Comparison of ENCODE assay signal across 26 cellular contexts in the genomic region with DNA sequence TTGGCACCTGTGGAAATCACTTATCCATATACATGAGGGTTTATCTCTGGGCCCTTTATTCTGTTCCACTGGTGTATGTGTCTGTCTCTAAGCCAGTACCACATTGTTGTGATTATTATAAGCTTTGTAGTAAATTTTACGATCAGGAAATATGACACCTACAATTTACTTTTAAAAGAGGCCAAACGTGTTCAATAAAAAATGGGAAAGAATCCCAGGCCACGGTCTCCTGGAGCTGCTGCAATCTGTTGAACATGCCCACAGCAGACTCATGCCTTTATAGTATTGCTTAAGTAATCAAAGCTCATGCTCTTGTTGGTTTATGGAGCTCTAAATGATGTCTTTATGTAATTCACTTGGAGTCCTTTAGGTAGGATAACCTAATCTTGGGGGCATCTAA.
DNase-seq lines count a peak whose midpoint lies in the region; ATAC-seq and TF ChIP-seq lines count a peak whose summit lies in the region.
"Had no signal": no experiment of that assay in that cellular context is flagged by ENCODE, and none has a peak within 500 bp of the region (broad histone marks: within the 10 kb centered on the region; RNA-seq: fewer than 3 reads in every experiment).

No MANE protein-coding gene starts in this region.

- H3K27me3 Mint-ChIP-seq in effector memory CD8-positive, alpha-beta T cell, result peaks cover 8 to 12% of the 10 kb centered on the region in 2 donors
- H3K27me3 Mint-ChIP-seq: activated naive CD4-positive, alpha-beta T cell treated with anti-CD3 and anti-CD28 coated beads, Interleukin-2, amount 50 U/mL, for 24 hours had no signal

- no peak overlapping the region for H3K4me3 ChIP-seq in LNCaP clone FGC (ENCODE audit: low read depth, low read length)
- H3K4me3 ChIP-seq in prostate gland, result no peak overlapping the region
- H3K4me3 ChIP-seq: BLaER1, left lung had no signal

- intact Hi-C loops in prostate gland (cut with DNase I), result no loop called here

- TF ChIP-seq POLR2A in prostate gland (IDR thresholded peaks at IDR 0.05), result no peak

- no peak overlapping the region for H3K27ac ChIP-seq in prostate gland
- H3K27ac ChIP-seq: 22Rv1, BLaER1, left lung had no signal

- H3K9me3 Mint-ChIP-seq in effector memory CD8-positive, alpha-beta T cell, result no peaks in the 10 kb centered on the region
- H3K9me3 Mint-ChIP-seq: activated naive CD4-positive, alpha-beta T cell treated with anti-CD3 and anti-CD28 coated beads, Interleukin-2, amount 50 U/mL, for 24 hours; naive B cell had no signal

- 24% methylated on average over 3 of the region's 3 CpGs for WGBS in prostate gland

- no peaks in the 10 kb centered on the region for H3K36me3 ChIP-seq in prostate gland

- H3K9me3 ChIP-seq in prostate gland, result no peaks in the 10 kb centered on the region
- H3K9me3 ChIP-seq: BLaER1, Caco-2, left lung had no signal

- H3K27ac Mint-ChIP-seq in effector memory CD8-positive, alpha-beta T cell, result no peak overlapping the region
- H3K27ac Mint-ChIP-seq: activated naive CD4-positive, alpha-beta T cell treated with anti-CD3 and anti-CD28 coated beads, Interleukin-2, amount 50 U/mL, for 24 hours; naive B cell had no signal

- H3K4me1 Mint-ChIP-seq in effector memory CD8-positive, alpha-beta T cell (ENCODE audit: low read depth in 2 of 2), result no peaks in the 10 kb centered on the region
- H3K4me1 Mint-ChIP-seq: activated naive CD4-positive, alpha-beta T cell treated with anti-CD3 and anti-CD28 coated beads, Interleukin-2, amount 50 U/mL, for 24 hours; naive B cell had no signal

- H3K4me3 Mint-ChIP-seq in effector memory CD8-positive, alpha-beta T cell, result no peak overlapping the region
- H3K4me3 Mint-ChIP-seq: activated naive CD4-positive, alpha-beta T cell treated with anti-CD3 and anti-CD28 coated beads, Interleukin-2, amount 50 U/mL, for 24 hours; naive B cell had no signal

- H3K4me1 ChIP-seq in prostate gland (replicated peaks), result no peaks in the 10 kb centered on the region
- H3K4me1 ChIP-seq: left lung had no signal

- TF ChIP-seq CTCF in LNCaP clone FGC (IDR thresholded peaks at IDR 0.05; ENCODE audit: control insufficient read depth, extremely low read depth, insufficient read depth), result no peak
- no peak for TF ChIP-seq CTCF in prostate gland (IDR thresholded peaks at IDR 0.05)

- DNase-seq in NCI-H1092 treated with DMSO at 0.1 percent for 48 hours (lab: John Stamatoyannopoulos, UW), result peak; percentile 5
- DNase-seq in NCI-H1092 (lab: John Stamatoyannopoulos, UW), result no peak
- peak; percentile 92 for DNase-seq in LNCaP clone FGC (ENCODE audit: low read depth)
- DNase-seq in cerebellar cortex (ENCODE audit: low spot score), result peak; percentile 61
- peak; percentile 27 for DNase-seq in prostate gland (ENCODE audit: low spot score)
- DNase-seq in effector memory CD8-positive, alpha-beta T cell, result no peak
- DNase-seq in middle frontal gyrus (ENCODE audit: extremely low spot score, low spot score), result no peak
- DNase-seq: activated CD8-positive, alpha-beta memory T cell treated with anti-CD3 and anti-CD28 coated beads, Interleukin-2, amount 50 U/mL, for 4 hours; aorta; Caco-2; central memory CD4-positive, alpha-beta T cell; DMS79 treated with DMSO at 0.1 percent for 48 hours; left lung; mesendoderm; naive B cell; NCI-H1436 treated with DMSO at 0.1 percent for 48 hours; NCI-H82; OCI-M1; Right ventricle myocardium superior; stimulated activated CD8-positive, alpha-beta memory T cell treated with anti-CD3 and anti-CD28 coated beads, Interleukin-4, amount 100 ng/mL, for 48 hours; T-helper 9 cell had no signal

- ATAC-seq in effector memory CD8-positive, alpha-beta T cell (replicated peaks), result no peak
- ATAC-seq in GM21515 (IDR thresholded peaks at IDR 0.05; ENCODE audit: unreplicated experiment), result no peak
- ATAC-seq: HCT116, left lung had no signal

- no peaks in the 10 kb centered on the region for H3K27me3 ChIP-seq in prostate gland (replicated peaks; ENCODE audit: insufficient read depth)
- H3K27me3 ChIP-seq: BLaER1, left lung had no signal

- H3K36me3 Mint-ChIP-seq in effector memory CD8-positive, alpha-beta T cell (ENCODE audit: insufficient read depth), result peaks cover 6% of the 10 kb centered on the region

Comparison
In these comparisons a context has a peak if more than half of its experiments do, and no peak if none do; other contexts are left out.
1. DNase-seq: peak in NCI-H1092 treated with DMSO at 0.1 percent for 48 hours (single experiment), LNCaP clone FGC (single experiment), cerebellar cortex (single experiment) and prostate gland (single experiment); none in NCI-H1092 (single experiment), effector memory CD8-positive, alpha-beta T cell (0 of 3) and middle frontal gyrus (single experiment).